In the genomic region with DNA sequence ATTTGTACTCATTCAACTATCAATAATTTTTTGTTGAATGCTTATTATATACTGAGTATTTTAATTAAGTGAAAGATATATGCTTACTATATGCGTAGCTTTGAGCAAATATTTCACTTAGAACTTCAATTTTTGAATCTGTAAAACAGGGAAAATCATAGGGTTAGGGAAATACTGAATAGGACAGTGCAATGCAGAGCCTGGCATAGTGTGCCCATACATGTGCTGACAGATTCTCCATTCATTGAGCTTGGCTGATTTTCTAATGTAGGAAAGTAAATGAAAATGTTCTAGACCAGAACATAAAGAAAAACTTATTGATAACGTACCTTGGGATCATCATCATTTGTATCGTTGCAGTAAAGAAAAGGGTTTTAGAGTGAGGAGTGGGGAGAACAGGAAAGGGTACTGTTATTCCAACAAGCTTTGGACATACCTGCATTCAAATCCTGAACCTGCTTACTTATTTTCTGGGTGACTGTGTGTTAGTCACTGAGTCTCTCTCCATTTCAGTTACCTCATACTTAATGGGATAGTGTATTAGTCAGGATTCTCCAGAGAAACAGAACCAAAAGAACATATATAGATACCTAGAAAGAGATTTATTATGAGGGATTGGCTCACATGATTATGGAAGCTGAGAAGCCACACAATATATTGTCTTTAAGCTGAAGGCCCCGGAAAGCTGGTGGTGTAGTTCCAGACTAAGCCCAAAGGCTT, we compare ENCODE assay signal across 34 cellular contexts.
"Had no signal": no experiment of that assay in that cellular context is flagged by ENCODE, and none has a peak within 500 bp of the region (broad histone marks: within the 10 kb centered on the region; RNA-seq: fewer than 3 reads in every experiment).

No MANE protein-coding gene starts in this region.

- H3K9me3 Mint-ChIP-seq: activated B cell treated with CpG ODN at 0.5 μM for 24 hours; activated CD8-positive, alpha-beta T cell treated with anti-CD3 and anti-CD28 coated beads for 36 hours; activated naive CD4-positive, alpha-beta T cell treated with anti-CD3 and anti-CD28 coated beads, Interleukin-2, amount 50 U/mL, for 24 hours; activated naive CD8-positive, alpha-beta T cell treated with anti-CD3 and anti-CD28 coated beads for 36 hours; activated T-helper 1 cell treated with anti-CD3 and anti-CD28 coated beads, Interleukin-12 subunit alpha, Interleukin-12 subunit beta, Interleukin-2, Interleukin-4 antibody, amounts not matched to agents 30 ng/mL and 10 ng/mL and 1 ng/mL, durations not matched to agents 14 hours and 24 hours and 36 hours had no signal

- H3K27ac ChIP-seq: adrenal gland, body of pancreas, cardiac muscle cell, colonic mucosa, gastroesophageal sphincter, WERI-Rb-1 had no signal

- H3K4me1 ChIP-seq: adrenal gland, body of pancreas, colonic mucosa, gastroesophageal sphincter had no signal

- H3K27me3 ChIP-seq: adrenal gland, body of pancreas, cardiac muscle cell, colonic mucosa, gastroesophageal sphincter had no signal

- H3K4me1 Mint-ChIP-seq: activated naive CD4-positive, alpha-beta T cell treated with anti-CD3 and anti-CD28 coated beads, Interleukin-2, amount 50 U/mL, for 24 hours; activated naive CD8-positive, alpha-beta T cell treated with anti-CD3 and anti-CD28 coated beads for 36 hours; activated naive CD8-positive, alpha-beta T cell treated with anti-CD3 and anti-CD28 coated beads, Interleukin-2, amount 50 U/mL, for 24 hours; T-helper 17 cell had no signal

- H3K27me3 Mint-ChIP-seq: activated B cell treated with CpG ODN at 0.5 μM for 24 hours; activated CD8-positive, alpha-beta T cell treated with anti-CD3 and anti-CD28 coated beads for 36 hours; activated naive CD4-positive, alpha-beta T cell treated with anti-CD3 and anti-CD28 coated beads, Interleukin-2, amount 50 U/mL, for 24 hours; activated naive CD8-positive, alpha-beta T cell treated with anti-CD3 and anti-CD28 coated beads for 36 hours; activated naive CD8-positive, alpha-beta T cell treated with anti-CD3 and anti-CD28 coated beads, Interleukin-2, amount 50 U/mL, for 24 hours; T-helper 17 cell had no signal

- H3K27ac Mint-ChIP-seq: activated B cell treated with CpG ODN at 0.5 μM for 24 hours; activated CD8-positive, alpha-beta T cell treated with anti-CD3 and anti-CD28 coated beads for 36 hours; activated naive CD4-positive, alpha-beta T cell treated with anti-CD3 and anti-CD28 coated beads for 36 hours; activated naive CD4-positive, alpha-beta T cell treated with anti-CD3 and anti-CD28 coated beads, Interleukin-2, amount 50 U/mL, for 24 hours; activated naive CD8-positive, alpha-beta T cell treated with anti-CD3 and anti-CD28 coated beads for 36 hours; activated naive CD8-positive, alpha-beta T cell treated with anti-CD3 and anti-CD28 coated beads, Interleukin-2, amount 50 U/mL, for 24 hours; activated T-helper 1 cell treated with anti-CD3 and anti-CD28 coated beads, Interleukin-12 subunit alpha, Interleukin-12 subunit beta, Interleukin-2, Interleukin-4 antibody, amounts not matched to agents 30 ng/mL and 10 ng/mL and 1 ng/mL, durations not matched to agents 14 hours and 24 hours and 36 hours; activated T-helper 2 cell treated with anti-CD3 and anti-CD28 coated beads, Interferon-gamma antibody, Interleukin-2, Interleukin-4, amounts not matched to agents 10 μg/mL and 5 μg/mL and 100 μg/mL, durations not matched to agents 14 hours and 24 hours and 36 hours; T-helper 17 cell; T-helper 2 cell treated with Interferon-gamma antibody and Interleukin-4, amounts not matched to agents 5 μg/mL and 100 μg/mL, for 36 hours had no signal

- DNase-seq: activated B cell treated with CpG ODN at 0.5 μM for 24 hours; activated CD4-positive, alpha-beta T cell treated with anti-CD3 and anti-CD28 coated beads for 48 hours; activated CD4-positive, alpha-beta T cell treated with anti-CD3 and anti-CD28 coated beads, Interleukin-2, amount 50 U/mL, for 1 hour; activated CD4-positive, alpha-beta T cell treated with anti-CD3 and anti-CD28 coated beads, Interleukin-2, amount 50 U/mL, for 48 hours; activated CD8-positive, alpha-beta memory T cell treated with anti-CD3 and anti-CD28 coated beads for 24 hours; activated CD8-positive, alpha-beta memory T cell treated with anti-CD3 and anti-CD28 coated beads, Interleukin-2, amount 50 U/mL, for 4 hours; activated CD8-positive, alpha-beta T cell treated with anti-CD3 and anti-CD28 coated beads for 36 hours; activated effector memory CD4-positive, alpha-beta T cell treated with anti-CD3 and anti-CD28 coated beads, Interleukin-2, amount 50 U/mL, for 16 hours; activated naive CD4-positive, alpha-beta T cell treated with anti-CD3 and anti-CD28 coated beads for 36 hours; activated naive CD8-positive, alpha-beta T cell treated with anti-CD3 and anti-CD28 coated beads for 36 hours; activated naive CD8-positive, alpha-beta T cell treated with anti-CD3 and anti-CD28 coated beads, Interleukin-2, amount 50 U/mL, for 24 hours; activated T-cell treated with anti-CD3 and anti-CD28 coated beads, Interleukin-2, amount 50 U/mL, for 1 hour; activated T-cell treated with anti-CD3 and anti-CD28 coated beads, Interleukin-2, amount 50 U/mL, for 48 hours; adrenal gland; amygdala; aorta; body of pancreas; central memory CD4-positive, alpha-beta T cell; cerebellar nuclear complex; colonic mucosa; effector CD8-positive, alpha-beta T cell; foreskin melanocyte; T-helper 1 cell; T-helper 17 cell; T1000; WERI-Rb-1 had no signal

- H3K4me3 Mint-ChIP-seq: activated B cell treated with CpG ODN at 0.5 μM for 24 hours; activated CD8-positive, alpha-beta T cell treated with anti-CD3 and anti-CD28 coated beads for 36 hours; activated naive CD4-positive, alpha-beta T cell treated with anti-CD3 and anti-CD28 coated beads for 36 hours; activated naive CD4-positive, alpha-beta T cell treated with anti-CD3 and anti-CD28 coated beads, Interleukin-2, amount 50 U/mL, for 24 hours; activated naive CD8-positive, alpha-beta T cell treated with anti-CD3 and anti-CD28 coated beads for 36 hours; activated naive CD8-positive, alpha-beta T cell treated with anti-CD3 and anti-CD28 coated beads, Interleukin-2, amount 50 U/mL, for 24 hours; activated T-helper 1 cell treated with anti-CD3 and anti-CD28 coated beads, Interleukin-12 subunit alpha, Interleukin-12 subunit beta, Interleukin-2, Interleukin-4 antibody, amounts not matched to agents 30 ng/mL and 10 ng/mL and 1 ng/mL, durations not matched to agents 14 hours and 24 hours and 36 hours; T-helper 17 cell; T-helper 2 cell treated with Interferon-gamma antibody and Interleukin-4, amounts not matched to agents 5 μg/mL and 100 μg/mL, for 36 hours had no signal

- H3K36me3 Mint-ChIP-seq: activated naive CD4-positive, alpha-beta T cell treated with anti-CD3 and anti-CD28 coated beads, Interleukin-2, amount 50 U/mL, for 24 hours; activated naive CD8-positive, alpha-beta T cell treated with anti-CD3 and anti-CD28 coated beads for 36 hours had no signal

- H3K4me3 ChIP-seq: adrenal gland, body of pancreas, cardiac muscle cell, colonic mucosa, gastroesophageal sphincter had no signal

- ATAC-seq: activated CD4-positive, CD25-positive, alpha-beta regulatory T cell treated with anti-CD3 and anti-CD28 coated beads, Interleukin-2, amount 50 U/mL, for 24 hours; activated CD8-positive, alpha-beta T cell treated with anti-CD3 and anti-CD28 coated beads for 36 hours; activated naive CD8-positive, alpha-beta T cell treated with anti-CD3 and anti-CD28 coated beads, Interleukin-2, amount 50 U/mL, for 24 hours; body of pancreas; esophagus mucosa; gastroesophageal sphincter; T-helper 17 cell had no signal

- H3K9me3 ChIP-seq: adrenal gland, body of pancreas, colonic mucosa, gastroesophageal sphincter had no signal

- H3K36me3 ChIP-seq: adrenal gland, cardiac muscle cell, colonic mucosa, gastroesophageal sphincter, WERI-Rb-1 had no signal
